Comparison of ENCODE assay signal across 12 cellular contexts in the genomic region with DNA sequence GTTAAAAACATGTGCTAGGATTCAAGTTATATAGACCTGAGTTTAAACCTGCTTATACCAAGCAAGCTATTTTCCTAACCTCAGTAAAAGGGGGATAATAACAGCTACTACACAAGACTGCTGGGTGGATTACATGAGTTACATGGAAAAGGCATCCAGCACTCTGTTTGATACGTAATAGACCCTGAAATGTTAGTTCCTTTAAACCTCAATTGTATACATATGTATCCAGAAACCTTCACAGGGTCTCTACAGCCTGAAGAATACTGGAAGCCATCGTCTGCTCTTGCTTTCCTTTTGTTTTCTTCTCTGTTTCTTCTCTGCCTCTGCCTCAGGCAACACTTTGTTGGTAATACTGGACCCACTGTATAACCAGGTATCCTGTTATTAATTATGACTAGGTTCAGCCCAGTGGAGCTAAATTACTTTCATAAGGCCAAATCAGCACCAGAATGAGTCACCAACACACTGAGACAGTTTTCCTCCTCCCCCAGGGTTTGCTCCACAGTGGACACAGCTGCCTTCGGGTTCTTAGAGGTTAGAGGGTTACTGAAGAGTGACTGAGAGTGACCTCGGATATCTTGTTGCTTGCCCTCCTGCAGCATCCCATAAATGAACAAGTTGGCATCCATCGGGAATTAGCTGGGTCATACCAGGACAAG.
A peak's percentile ranks its signal among the peaks of the same experiment; 100 is the strongest.
DNase-seq lines count a peak whose midpoint lies in the region; ATAC-seq and TF ChIP-seq lines count a peak whose summit lies in the region.
"Had no signal": no experiment of that assay in that cellular context is flagged by ENCODE, and none has a peak within 500 bp of the region (broad histone marks: within the 10 kb centered on the region; RNA-seq: fewer than 3 reads in every experiment).

No MANE protein-coding gene starts in this region.

- H3K36me3 ChIP-seq in neural cell (ENCODE audit: insufficient read depth, low read length): no peaks in the 10 kb centered on the region

- no peaks in the 10 kb centered on the region for H3K79me2 ChIP-seq in neural cell (replicated peaks; ENCODE audit: insufficient read depth, low read length)

- no peaks in the 10 kb centered on the region for H3K9me3 Mint-ChIP-seq in stimulated activated naive CD8-positive, alpha-beta T cell treated with anti-CD3 and anti-CD28 coated beads, Interleukin-15, amount 100 ng/mL, for 72 hours

- no peaks in the 10 kb centered on the region for H3F3A ChIP-seq in neural cell (ENCODE audit: insufficient read depth, low read length, poor library complexity, severe bottlenecking)

- no peak overlapping the region for H3K9ac ChIP-seq in neural cell (ENCODE audit: low read length)

- no peak overlapping the region for H3K4me2 ChIP-seq in neural cell (ENCODE audit: low read length)

- ATAC-seq in GM21360 (IDR thresholded peaks at IDR 0.05; ENCODE audit: unreplicated experiment): no peak
- no peak for ATAC-seq in stimulated activated naive CD8-positive, alpha-beta T cell treated with anti-CD3 and anti-CD28 coated beads, Interleukin-15, amount 100 ng/mL, for 72 hours
- ATAC-seq: activated CD8-positive, alpha-beta memory T cell treated with anti-CD3 and anti-CD28 coated beads, Interleukin-2, amount 10 ng/mL, durations not matched to agents 7 days and 5 days had no signal

- peak overlapping the region in 1 of 2 donors; percentile 31 for H3K27ac Mint-ChIP-seq in stimulated activated naive CD8-positive, alpha-beta T cell treated with anti-CD3 and anti-CD28 coated beads, Interleukin-15, amount 100 ng/mL, for 72 hours
- H3K27ac Mint-ChIP-seq: activated CD8-positive, alpha-beta memory T cell treated with anti-CD3 and anti-CD28 coated beads, Interleukin-2, amount 10 ng/mL, durations not matched to agents 7 days and 5 days; brain had no signal

- H2AFZ ChIP-seq in neural cell (ENCODE audit: low read depth, low read length): no peak overlapping the region

- no peaks in the 10 kb centered on the region for H3K9me2 ChIP-seq in neural cell (ENCODE audit: insufficient read depth, low read length)

- TF ChIP-seq RAD21 in neural cell (conservative IDR thresholded peaks at IDR 0.05): no peak

- DNase-seq in DMS53 (lab: John Stamatoyannopoulos, UW) (peak; percentile 79), M059J (ENCODE audit: low read depth) (peak; percentile 84), choroid plexus epithelial cell (ENCODE audit: low read depth) (peak; percentile 62), NCI-H1092 (lab: John Stamatoyannopoulos, UW) (no peak), NCI-H526 (lab: John Stamatoyannopoulos, UW) (no peak)
- no peak for DNase-seq in stimulated activated naive CD8-positive, alpha-beta T cell treated with anti-CD3 and anti-CD28 coated beads, Interleukin-15, amount 100 ng/mL, for 72 hours
- DNase-seq: activated CD8-positive, alpha-beta memory T cell treated with anti-CD3 and anti-CD28 coated beads, Interleukin-2, amount 10 ng/mL, durations not matched to agents 7 days and 5 days; DMS153 had no signal

- peaks cover 9% of the 10 kb centered on the region for H3K27me3 Mint-ChIP-seq in stimulated activated naive CD8-positive, alpha-beta T cell treated with anti-CD3 and anti-CD28 coated beads, Interleukin-15, amount 100 ng/mL, for 72 hours
- H3K27me3 Mint-ChIP-seq: brain had no signal

- H3K27me3 ChIP-seq in neural cell (ENCODE audit: insufficient read depth, low read depth, low read length): no peaks in the 10 kb centered on the region

- TF ChIP-seq EP300 in neural cell (conservative IDR thresholded peaks at IDR 0.05; ENCODE audit: poor library complexity, severe bottlenecking): no peak

- H3K4me3 Mint-ChIP-seq in stimulated activated naive CD8-positive, alpha-beta T cell treated with anti-CD3 and anti-CD28 coated beads, Interleukin-15, amount 100 ng/mL, for 72 hours: no peak overlapping the region
- H3K4me3 Mint-ChIP-seq: activated CD8-positive, alpha-beta memory T cell treated with anti-CD3 and anti-CD28 coated beads, Interleukin-2, amount 10 ng/mL, durations not matched to agents 7 days and 5 days; brain had no signal

- no peak for TF ChIP-seq CTCF in choroid plexus epithelial cell (conservative IDR thresholded peaks at IDR 0.05; ENCODE audit: low read depth, low read length)
- TF ChIP-seq CTCF in neural cell (IDR thresholded peaks at IDR 0.05; ENCODE audit: poor library complexity, severe bottlenecking): no peak

- no peaks in the 10 kb centered on the region for H3K9me3 ChIP-seq in neural cell (ENCODE audit: low read length)

- no peaks in the 10 kb centered on the region for H4K20me1 ChIP-seq in neural cell (ENCODE audit: insufficient read depth)

- H3K4me3 ChIP-seq in choroid plexus epithelial cell (ENCODE audit: low read depth, low read length) (no peak overlapping the region), neural cell (ENCODE audit: low read length) (no peak overlapping the region)

- H3K4me1 Mint-ChIP-seq in stimulated activated naive CD8-positive, alpha-beta T cell treated with anti-CD3 and anti-CD28 coated beads, Interleukin-15, amount 100 ng/mL, for 72 hours: no peaks in the 10 kb centered on the region
- H3K4me1 Mint-ChIP-seq: activated CD8-positive, alpha-beta memory T cell treated with anti-CD3 and anti-CD28 coated beads, Interleukin-2, amount 10 ng/mL, durations not matched to agents 7 days and 5 days had no signal

- H3K27ac ChIP-seq in neural cell (ENCODE audit: low read length): no peak overlapping the region
- H3K27ac ChIP-seq: HL-60 had no signal

TF ChIP-seq in neural cell, 6 proteins besides CTCF, POLR2A, EP300 and RAD21:
- TF ChIP-seq MXI1 (conservative IDR thresholded peaks at IDR 0.05; ENCODE audit: poor library complexity, severe bottlenecking) (no peak), TAF1 (IDR thresholded peaks at IDR 0.05; ENCODE audit: low read depth) (no peak), POLR2AphosphoS5 (IDR thresholded peaks at IDR 0.05) (peak; percentile 39), SMC3 (conservative IDR thresholded peaks at IDR 0.05; ENCODE audit: poor library complexity) (no peak), EZH2 (IDR thresholded peaks at IDR 0.05; ENCODE audit: borderline replicate concordance, insufficient read depth, low read length, poor library complexity, severe bottlenecking) (no peak)
- TF ChIP-seq, protein P1, sequence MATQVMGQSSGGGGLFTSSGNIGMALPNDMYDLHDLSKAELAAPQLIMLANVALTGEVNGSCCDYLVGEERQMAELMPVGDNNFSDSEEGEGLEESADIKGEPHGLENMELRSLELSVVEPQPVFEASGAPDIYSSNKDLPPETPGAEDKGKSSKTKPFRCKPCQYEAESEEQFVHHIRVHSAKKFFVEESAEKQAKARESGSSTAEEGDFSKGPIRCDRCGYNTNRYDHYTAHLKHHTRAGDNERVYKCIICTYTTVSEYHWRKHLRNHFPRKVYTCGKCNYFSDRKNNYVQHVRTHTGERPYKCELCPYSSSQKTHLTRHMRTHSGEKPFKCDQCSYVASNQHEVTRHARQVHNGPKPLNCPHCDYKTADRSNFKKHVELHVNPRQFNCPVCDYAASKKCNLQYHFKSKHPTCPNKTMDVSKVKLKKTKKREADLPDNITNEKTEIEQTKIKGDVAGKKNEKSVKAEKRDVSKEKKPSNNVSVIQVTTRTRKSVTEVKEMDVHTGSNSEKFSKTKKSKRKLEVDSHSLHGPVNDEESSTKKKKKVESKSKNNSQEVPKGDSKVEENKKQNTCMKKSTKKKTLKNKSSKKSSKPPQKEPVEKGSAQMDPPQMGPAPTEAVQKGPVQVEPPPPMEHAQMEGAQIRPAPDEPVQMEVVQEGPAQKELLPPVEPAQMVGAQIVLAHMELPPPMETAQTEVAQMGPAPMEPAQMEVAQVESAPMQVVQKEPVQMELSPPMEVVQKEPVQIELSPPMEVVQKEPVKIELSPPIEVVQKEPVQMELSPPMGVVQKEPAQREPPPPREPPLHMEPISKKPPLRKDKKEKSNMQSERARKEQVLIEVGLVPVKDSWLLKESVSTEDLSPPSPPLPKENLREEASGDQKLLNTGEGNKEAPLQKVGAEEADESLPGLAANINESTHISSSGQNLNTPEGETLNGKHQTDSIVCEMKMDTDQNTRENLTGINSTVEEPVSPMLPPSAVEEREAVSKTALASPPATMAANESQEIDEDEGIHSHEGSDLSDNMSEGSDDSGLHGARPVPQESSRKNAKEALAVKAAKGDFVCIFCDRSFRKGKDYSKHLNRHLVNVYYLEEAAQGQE (IDR thresholded peaks at IDR 0.05; ENCODE audit: borderline replicate concordance): no peak

Comparison
In these comparisons a context has a peak if more than half of its experiments do, and no peak if none do; other contexts are left out.
1. DNase-seq: peak in DMS53 (single experiment), M059J (single experiment) and choroid plexus epithelial cell (single experiment); none in NCI-H1092 (single experiment), stimulated activated naive CD8-positive, alpha-beta T cell treated with anti-CD3 and anti-CD28 coated beads, Interleukin-15, amount 100 ng/mL, for 72 hours (0 of 2) and NCI-H526 (0 of 2).